19 cellular contexts compared by ENCODE assay signal in genomic region chr7:45838852-45839251, GRCh38. TPM values are rescaled to one million over a fixed set of nuclear protein-coding genes. Genes with fewer than 3 reads are reported as not detected.
"Had no signal": no experiment of that assay in that cellular context is flagged by ENCODE, and none has a peak within 500 bp of the region (broad histone marks: within the 10 kb centered on the region; RNA-seq: fewer than 3 reads in every experiment).

No MANE protein-coding gene starts in this region.

RNA-seq across cellular contexts. Expression of gene CCDC201, which starts 34.0 kb away (rescaled TPM):
- total RNA-seq: activated naive CD4-positive, alpha-beta T cell treated with anti-CD3 and anti-CD28 coated beads for 36 hours; activated naive CD4-positive, alpha-beta T cell treated with anti-CD3 and anti-CD28 coated beads, Interleukin-2, amount 50 U/mL, for 72 hours; activated naive CD8-positive, alpha-beta T cell treated with anti-CD3 and anti-CD28 coated beads for 36 hours; activated naive CD8-positive, alpha-beta T cell treated with anti-CD3 and anti-CD28 coated beads, Interleukin-2, amount 10 ng/mL, durations not matched to agents 7 days and 5 days; activated T-cell treated with anti-CD3 and anti-CD28 coated beads, Interleukin-2, amount 50 U/mL, for 4 hours; activated T-cell treated with anti-CD3 and anti-CD28 coated beads, Interleukin-2, amount 50 U/mL, for 72 hours; activated T-helper 1 cell treated with anti-CD3 and anti-CD28 coated beads, Interleukin-12 subunit alpha, Interleukin-12 subunit beta, Interleukin-2, Interleukin-4 antibody, amounts not matched to agents 30 ng/mL and 10 ng/mL and 1 ng/mL, durations not matched to agents 14 hours and 24 hours and 36 hours; activated T-helper 17 cell treated with anti-CD3 and anti-CD28 coated beads, Interleukin-2, amount 50 U/mL, for 72 hours; activated T-helper 2 cell treated with anti-CD3 and anti-CD28 coated beads, Interferon-gamma antibody, Interleukin-2, Interleukin-4, amounts not matched to agents 10 μg/mL and 5 μg/mL and 100 μg/mL, durations not matched to agents 14 hours and 24 hours and 36 hours; adrenal gland; aorta; ascending aorta; astrocyte; body of pancreas; breast epithelium; cardiac muscle cell; cardiac septum; cerebellum had no signal
- polyA plus RNA-seq: adipose tissue, adrenal gland, aorta, cardiac muscle cell had no signal

RNA-seq across cellular contexts. Expression of gene IGFBP1, which starts 49.4 kb away (rescaled TPM):
- total RNA-seq: activated naive CD4-positive, alpha-beta T cell treated with anti-CD3 and anti-CD28 coated beads for 36 hours; activated naive CD4-positive, alpha-beta T cell treated with anti-CD3 and anti-CD28 coated beads, Interleukin-2, amount 50 U/mL, for 72 hours; activated naive CD8-positive, alpha-beta T cell treated with anti-CD3 and anti-CD28 coated beads for 36 hours; activated naive CD8-positive, alpha-beta T cell treated with anti-CD3 and anti-CD28 coated beads, Interleukin-2, amount 10 ng/mL, durations not matched to agents 7 days and 5 days; activated T-cell treated with anti-CD3 and anti-CD28 coated beads, Interleukin-2, amount 50 U/mL, for 72 hours; activated T-helper 1 cell treated with anti-CD3 and anti-CD28 coated beads, Interleukin-12 subunit alpha, Interleukin-12 subunit beta, Interleukin-2, Interleukin-4 antibody, amounts not matched to agents 30 ng/mL and 10 ng/mL and 1 ng/mL, durations not matched to agents 14 hours and 24 hours and 36 hours; activated T-helper 17 cell treated with anti-CD3 and anti-CD28 coated beads, Interleukin-2, amount 50 U/mL, for 72 hours; activated T-helper 2 cell treated with anti-CD3 and anti-CD28 coated beads, Interferon-gamma antibody, Interleukin-2, Interleukin-4, amounts not matched to agents 10 μg/mL and 5 μg/mL and 100 μg/mL, durations not matched to agents 14 hours and 24 hours and 36 hours; aorta; ascending aorta; astrocyte; cardiac septum had no signal
- polyA plus RNA-seq: aorta, cardiac muscle cell had no signal
